Comparison of ENCODE assay signal across 1 cellular context in the genomic region with DNA sequence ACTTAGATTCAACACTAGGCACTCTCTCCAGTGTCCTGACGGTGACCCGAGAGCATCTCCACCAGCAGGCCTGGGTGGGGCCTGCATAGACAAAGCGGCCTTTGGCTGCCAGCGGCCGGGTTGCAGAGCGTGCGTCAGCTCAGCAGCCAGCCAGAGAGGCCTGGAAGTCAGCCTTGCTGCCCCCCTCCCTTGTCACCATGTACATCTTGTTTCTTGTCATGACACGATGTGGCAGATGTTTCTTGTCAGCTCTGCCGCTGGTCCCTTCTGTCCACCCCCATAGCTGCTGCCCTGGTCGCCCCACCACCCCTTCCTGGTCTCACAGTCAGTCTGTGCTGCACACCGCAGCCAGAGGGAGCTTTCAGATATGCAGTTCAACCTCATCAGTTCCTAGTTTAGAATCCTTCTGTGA.
TF ChIP-seq lines count a peak whose summit lies in the region.

No MANE protein-coding gene starts in this region.

TF ChIP-seq in IMR-90, 13 proteins besides CTCF, POLR2A, EP300 and RAD21 (continued from another document):
- no peak for TF ChIP-seq MAZ (IDR thresholded peaks at IDR 0.05; ENCODE audit: borderline replicate concordance, low read depth, low read length)
TF ChIP-seq in IMR-90: peak in this region for 0.
